Comparison of ENCODE assay signal across 9 cellular contexts in the genomic region with DNA sequence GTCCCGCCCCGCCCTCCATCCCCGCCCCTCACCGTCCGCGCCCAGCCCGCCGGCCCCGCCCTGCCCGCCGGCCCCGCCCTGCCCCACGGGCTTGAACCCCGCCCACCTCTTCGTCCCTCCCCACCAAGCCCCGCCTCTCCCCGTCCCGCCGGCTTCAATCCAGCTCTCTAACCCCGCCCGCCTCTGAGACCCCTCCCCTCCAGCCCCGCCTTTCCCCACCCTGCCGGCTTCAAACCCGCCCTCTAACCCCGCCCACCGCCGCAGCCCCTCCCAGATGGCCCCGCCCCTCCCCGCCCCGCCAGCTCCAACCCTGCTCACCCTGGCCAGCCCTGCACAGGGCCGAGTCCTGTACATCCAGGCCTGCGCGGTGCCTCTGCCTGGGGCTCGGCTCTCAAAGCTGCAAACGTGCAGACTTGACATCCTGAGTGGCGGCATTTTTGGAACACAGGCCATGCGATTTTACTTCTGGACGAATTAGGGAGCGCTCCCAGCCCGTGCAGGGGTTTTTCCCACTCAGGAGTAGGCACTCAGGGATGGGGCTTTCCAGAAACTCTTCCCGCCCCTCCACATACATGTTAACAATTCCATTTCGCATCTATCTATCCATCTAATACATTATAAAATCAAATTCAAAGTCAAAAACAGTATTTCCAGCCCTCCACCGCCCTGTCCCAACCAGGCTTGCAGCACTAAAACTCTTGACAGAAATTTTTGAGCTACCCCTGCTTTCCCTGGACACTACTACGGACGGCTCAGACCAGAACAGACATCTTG. TPM values are rescaled to one million over a fixed set of nuclear protein-coding genes. Genes with fewer than 3 reads are reported as not detected.
DNase-seq lines count a peak whose midpoint lies in the region; ATAC-seq, FAIRE-seq and TF ChIP-seq lines count a peak whose summit lies in the region.
"Had no signal": no experiment of that assay in that cellular context is flagged by ENCODE, and none has a peak within 500 bp of the region (broad histone marks: within the 10 kb centered on the region; RNA-seq: fewer than 3 reads in every experiment).

No MANE protein-coding gene starts in this region.

- H4K5ac ChIP-seq in H1 (ENCODE audit: insufficient read length, low read depth, low read length): no peak overlapping the region

- POLR2A ChIA-PET in CD4-positive, alpha-beta T cell (lab: Charles Lee): interaction anchor here (0.6 to 3.7 kb wide), 17 partner anchors 9 to 1869 kb away, joined by 3 to 40 read pairs (median 3); a partner anchor contains a TSS
- POLR2A ChIA-PET in H1 (lab: Charles Lee; ENCODE audit: partially characterized antibody): interaction anchor here (0.5 to 1.2 kb wide), 3 partner anchors 67 to 86 kb away, joined by 3 to 4 read pairs (median 3); no protein-coding TSS in a partner anchor

- no peaks in the 10 kb centered on the region for H3K79me1 ChIP-seq in H1 (ENCODE audit: low read depth, low read length)

- no peak overlapping the region for H2BK120ac ChIP-seq in H1 (replicated peaks; ENCODE audit: low read depth, low read length)

- no peak for TF ChIP-seq EP300 in H1 (IDR thresholded peaks at IDR 0.05; ENCODE audit: borderline replicate concordance in 1 of 2, low read depth in 2 of 2, low read length in 2 of 2)

- no peaks in the 10 kb centered on the region for H3K27me3 ChIP-seq in CD4-positive, alpha-beta T cell (ENCODE audit: control insufficient read depth, insufficient read depth, low read length)
- H3K27me3 ChIP-seq in HL-60 (ENCODE audit: insufficient read depth, poor library complexity, severe bottlenecking): peaks cover 4% of the 10 kb centered on the region
- no peaks in the 10 kb centered on the region; a peak in 2 of 7 replicates for H3K27me3 ChIP-seq in H1 (replicated peaks in 1 of 4; ENCODE audit: control insufficient read depth in 3 of 4, extremely low read depth in 1 of 4, insufficient read depth in 3 of 4, low read length in 3 of 4)

- no peak for TF ChIP-seq CTCF in CD4-positive, alpha-beta T cell (IDR thresholded peaks at IDR 0.05)
- TF ChIP-seq CTCF in HL-60 (IDR thresholded peaks at IDR 0.05; ENCODE audit: insufficient read depth, low read length): no peak
- TF ChIP-seq CTCF in H1 (IDR thresholded peaks at IDR 0.05; ENCODE audit: control extremely low read depth in 1 of 3, insufficient read depth in 1 of 3, low read depth in 1 of 3, low read length in 3 of 3): no peak
- no peak for TF ChIP-seq CTCF in mesothelial cell of epicardium (IDR thresholded peaks at IDR 0.05; ENCODE audit: unreplicated experiment)

- no peak overlapping the region for H3K9ac ChIP-seq in H1 (replicated peaks in 1 of 4; ENCODE audit: extremely low read depth in 1 of 4, low read depth in 3 of 4, low read length in 3 of 4)

- DNase-seq in CD4-positive, alpha-beta T cell: peak; percentile 92 to 99 (median 98)
- DNase-seq in HL-60 (ENCODE audit: low read depth in 1 of 2, low spot score in 1 of 2): peak; percentile 55 to 78
- peak; percentile 92 for DNase-seq in NK-92 treated with Interleukin-12 subunit alpha and Interleukin-12 subunit beta, amount 100 ng/mL, for 24 hours (lab: John Stamatoyannopoulos, UW)
- DNase-seq in activated CD8-positive, alpha-beta memory T cell treated with anti-CD3 and anti-CD28 coated beads, Interleukin-2, amount 50 U/mL, for 24 hours (ENCODE audit: extremely low read depth): peak; percentile 89
- peak; percentile 90 to 92 for DNase-seq in H1 (ENCODE audit: low read depth in 1 of 2, low spot score in 2 of 2)
- DNase-seq in mesothelial cell of epicardium (ENCODE audit: low spot score in 2 of 2, unreplicated experiment in 2 of 2): peak; percentile 93 to 99
- DNase-seq in stimulated activated CD8-positive, alpha-beta memory T cell treated with anti-CD3 and anti-CD28 coated beads, Interleukin-15, amount 100 ng/mL, for 24 hours (ENCODE audit: low read depth): peak; percentile 89

- no peak overlapping the region for H4K91ac ChIP-seq in H1 (replicated peaks; ENCODE audit: insufficient read length, low read length)

- H4K8ac ChIP-seq in H1 (ENCODE audit: extremely low read depth, insufficient read depth, low read length): no peak overlapping the region

- TF ChIP-seq RAD21 in H1 (IDR thresholded peaks at IDR 0.05 in 1 of 2, conservative IDR thresholded peaks at IDR 0.05 in 1 of 2; ENCODE audit: low read depth in 2 of 2, low read length in 2 of 2): no peak

- CTCF ChIA-PET in CD4-positive, alpha-beta T cell (lab: Charles Lee): interaction anchor here (0.9 to 1.4 kb wide), 4 partner anchors 16 to 62 kb away, joined by 3 to 5 read pairs (median 4); no protein-coding TSS in a partner anchor
- CTCF ChIA-PET in H1 (lab: Charles Lee; ENCODE audit: partially characterized antibody): interaction anchor here (0.6 to 1.4 kb wide), 6 partner anchors 9 to 71 kb away, joined by 3 to 4 read pairs (median 3); no protein-coding TSS in a partner anchor

- peak overlapping the region; percentile 48 for H3K27ac ChIP-seq in CD4-positive, alpha-beta T cell (ENCODE audit: low read depth, low read length)
- H3K27ac ChIP-seq in HL-60 (replicated peaks): no peak overlapping the region
- H3K27ac ChIP-seq in H1 (ENCODE audit: low read depth, low read length): no peak overlapping the region

- peak overlapping the region; percentile 94 for H3K27ac Mint-ChIP-seq in CD4-positive, alpha-beta T cell
- H3K27ac Mint-ChIP-seq in mesothelial cell of epicardium: peak overlapping the region; percentile 45

- H3K18ac ChIP-seq in H1 (ENCODE audit: extremely low read depth, low read length): no peak overlapping the region; the same call in 1 of the 2 replicates

- no peak overlapping the region for H3K56ac ChIP-seq in H1 (replicated peaks; ENCODE audit: insufficient read length, low read depth, low read length)

- H3K4me1 Mint-ChIP-seq in CD4-positive, alpha-beta T cell (ENCODE audit: low read depth): peaks cover 72% of the 10 kb centered on the region
- H3K4me1 Mint-ChIP-seq in mesothelial cell of epicardium: peaks cover 39% of the 10 kb centered on the region

- no peak overlapping the region for H2BK20ac ChIP-seq in H1 (ENCODE audit: low read length)

- H4K20me1 ChIP-seq in H1 (replicated peaks in 1 of 2; ENCODE audit: control insufficient read depth in 1 of 2, insufficient read depth in 2 of 2, low read length in 2 of 2): no peaks in the 10 kb centered on the region

- no peak overlapping the region for H2AK5ac ChIP-seq in H1 (ENCODE audit: low read depth, low read length)

- peak overlapping the region; percentile 96 for H2AFZ ChIP-seq in H1 (ENCODE audit: low read length)

- H2BK15ac ChIP-seq in H1 (ENCODE audit: low read length): no peak overlapping the region

- peaks cover 0 to 13% of the 10 kb centered on the region in 2 experiments; a peak in 2 of 4 replicates for H3K79me2 ChIP-seq in H1 (ENCODE audit: control insufficient read depth in 1 of 2, insufficient read depth in 2 of 2, low read length in 2 of 2)

- peak; percentile 82 for ATAC-seq in CD4-positive, alpha-beta T cell (ENCODE audit: poor library complexity)
- peak; percentile 46 for ATAC-seq in GM19463 (IDR thresholded peaks at IDR 0.05; ENCODE audit: unreplicated experiment)

- intact Hi-C loops in CD4-positive, alpha-beta T cell (cut with DNase I, micrococcal nuclease): loop anchor here (1.0 to 10.0 kb wide), 7 partner anchors 20 to 1824 kb away; a partner anchor contains a TSS

- H3K14ac ChIP-seq in H1 (ENCODE audit: insufficient read length): no peak overlapping the region

- H3K23ac ChIP-seq in H1 (ENCODE audit: insufficient read length): no peak overlapping the region

- H3K4me3 Mint-ChIP-seq in CD4-positive, alpha-beta T cell: peak overlapping the region; percentile 91
- H3K4me3 Mint-ChIP-seq in mesothelial cell of epicardium: peak overlapping the region; percentile 33

- H3K27me3 Mint-ChIP-seq in CD4-positive, alpha-beta T cell: no peaks in the 10 kb centered on the region
- no peaks in the 10 kb centered on the region for H3K27me3 Mint-ChIP-seq in mesothelial cell of epicardium (ENCODE audit: low read depth)

- H3K4ac ChIP-seq in H1 (replicated peaks; ENCODE audit: insufficient read length, low read depth, low read length): no peak overlapping the region

- no peak; a peak in 1 of 3 replicates for TF ChIP-seq POLR2A in H1 (IDR thresholded peaks at IDR 0.05; ENCODE audit: control extremely low read depth in 1 of 2, low read depth in 2 of 2, low read length in 2 of 2)

- peak overlapping the region; percentile 36 to 65 for H3K4me2 ChIP-seq in H1 (ENCODE audit: insufficient read depth in 1 of 2, low read depth in 2 of 2, low read length in 2 of 2)

- H2BK12ac ChIP-seq in H1 (ENCODE audit: low read depth, low read length): no peak overlapping the region

- 0 out of 2 replicates have a peak overlapping the region, but pooled peaks have one; percentile 1 for H3K4me3 ChIP-seq in HL-60 (replicated peaks; ENCODE audit: insufficient read depth, low read length)
- peak overlapping the region in 2 of 4 experiments; percentile 15 to 49; a peak in 6 of 8 replicates for H3K4me3 ChIP-seq in H1 (ENCODE audit: extremely low read depth in 1 of 4, insufficient read depth in 2 of 4, low read depth in 3 of 4, low read length in 4 of 4)

- peaks cover 13% of the 10 kb centered on the region for H3K36me3 Mint-ChIP-seq in CD4-positive, alpha-beta T cell (ENCODE audit: low read depth)
- H3K36me3 Mint-ChIP-seq in mesothelial cell of epicardium: no peaks in the 10 kb centered on the region

- 45 to 100% methylated on average over 2 to 15 of the region's 45 CpGs for WGBS in H1 (ENCODE audit: extremely low coverage in 1 of 2, insufficient coverage in 1 of 2, insufficient read length in 1 of 2, insufficient replicate concordance in 2 of 2, low coverage in 1 of 2, low lambda C conversion rate in 2 of 2, missing lambda C conversion rate in 1 of 2), 2 experiments

- H3K9me3 Mint-ChIP-seq in CD4-positive, alpha-beta T cell: no peaks in the 10 kb centered on the region
- no peaks in the 10 kb centered on the region for H3K9me3 Mint-ChIP-seq in mesothelial cell of epicardium

- peaks cover 5% of the 10 kb centered on the region; the same call in 1 of the 2 replicates for H3K23me2 ChIP-seq in H1 (ENCODE audit: low read depth, low read length)

- H3K4me1 ChIP-seq in H1 (replicated peaks in 1 of 4; ENCODE audit: control insufficient read depth in 3 of 4, insufficient read depth in 4 of 4, low read length in 3 of 4): peaks cover 0 to 5% (median 3%) of the 10 kb centered on the region in 4 experiments; a peak in 3 of 7 replicates

- H3K36me3 ChIP-seq in H1 (ENCODE audit: control insufficient read depth in 2 of 4, insufficient read depth in 4 of 4, low read length in 3 of 4): no peaks in the 10 kb centered on the region

- no peak overlapping the region for H2BK5ac ChIP-seq in H1 (ENCODE audit: low read depth, low read length)

- FAIRE-seq in H1 (lab: Jason Lieb, UNC): no peak
- FAIRE-seq: TTC549 had no signal

- H3K9me3 ChIP-seq in CD4-positive, alpha-beta T cell (ENCODE audit: control insufficient read depth, low read length): no peaks in the 10 kb centered on the region
- H3K9me3 ChIP-seq in H1 (ENCODE audit: insufficient read depth in 2 of 2, low read depth in 1 of 2, low read length in 1 of 2): no peaks in the 10 kb centered on the region

RNA-seq across cellular contexts. Expression of a gene that starts 0.5 kb away (rescaled TPM):
- 10 to 100 TPM; 23.4 to 28.1 TPM for total RNA-seq in CD4-positive, alpha-beta T cell
- total RNA-seq in H1 (2021; fragmentation: NEBNext Ultra II Directional; extraction: Animal tissue kit (Norgen Biotek cat#: 25700)): 15.4 and 16.6 TPM in 2 replicates
- 4.4 and 4.7 TPM in 2 replicates for polyA plus RNA-seq in H1 (2011; rRNA removed)
- polyA plus RNA-seq in H1 (2011; cell fraction: cytosol; rRNA removed): 5.4 TPM
- polyA plus RNA-seq in H1 (2011; cell fraction: nucleus; rRNA removed): 5.7 TPM
- polyA plus RNA-seq in H1 (2012, experiment 1 of 2): 8.2 to 15.1 TPM (median 9.4 TPM) in 4 replicates
- 2.3 TPM for polyA plus RNA-seq in H1 (2012, experiment 2 of 2)
- 8.8 TPM for polyA plus RNA-seq in H1 (2013, experiment 1 of 2)
- 9.0 TPM for polyA plus RNA-seq in H1 (2013, experiment 2 of 2)
- polyA minus RNA-seq in H1 (2011; rRNA and poly(A)+ RNA removed): 4.0 and 6.3 TPM in 2 replicates
- 2.7 TPM for polyA minus RNA-seq in H1 (2011; cell fraction: cytosol; rRNA and poly(A)+ RNA removed)
- polyA minus RNA-seq in H1 (2011; cell fraction: nucleus; rRNA and poly(A)+ RNA removed): 10.1 TPM
- 19.3 to 21.9 TPM (median 20.0 TPM) in 3 replicates for total RNA-seq in mesothelial cell of epicardium
